1 cellular context compared by ENCODE assay signal in the genomic region with DNA sequence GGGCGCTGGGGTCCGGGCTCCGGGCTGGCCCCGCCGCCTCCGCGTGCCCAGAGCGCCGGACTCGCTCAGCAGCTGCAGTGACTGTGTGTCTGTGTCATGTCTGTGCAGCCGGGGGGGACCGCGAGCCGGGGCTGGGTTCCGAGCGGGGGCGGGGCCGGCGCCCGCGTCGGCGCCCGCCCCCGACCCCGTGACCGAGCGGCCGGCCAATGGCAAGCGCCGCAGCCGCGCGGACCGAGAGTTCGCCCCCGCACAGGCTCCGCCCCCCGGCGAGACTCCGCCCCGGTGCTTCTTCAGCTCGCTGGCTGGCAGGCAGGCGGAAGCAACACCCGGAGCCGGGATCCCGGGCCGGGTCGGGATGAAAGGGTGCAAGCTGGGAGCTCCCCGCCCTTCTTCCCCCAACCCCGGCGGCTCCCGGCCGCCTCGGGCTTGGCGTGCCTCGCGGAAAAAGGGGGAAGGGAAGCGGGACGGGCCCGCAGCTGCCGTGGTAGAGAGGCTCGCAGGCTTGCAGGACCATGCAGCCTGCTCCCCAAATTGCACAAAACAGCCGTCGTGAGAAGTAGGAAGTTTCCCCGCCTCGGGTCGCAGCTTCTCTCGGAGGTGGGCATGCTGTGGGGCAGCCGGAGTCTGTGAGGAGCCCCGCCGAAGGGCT.
TF ChIP-seq lines count a peak whose summit lies in the region.

No MANE protein-coding gene starts in this region.

TF ChIP-seq in SK-N-SH, 30 proteins besides CTCF, POLR2A, EP300 and RAD21 (continued from another document):
- no peak for TF ChIP-seq YY1 (IDR thresholded peaks at IDR 0.05; ENCODE audit: low read depth)
- TF ChIP-seq, protein P1, sequence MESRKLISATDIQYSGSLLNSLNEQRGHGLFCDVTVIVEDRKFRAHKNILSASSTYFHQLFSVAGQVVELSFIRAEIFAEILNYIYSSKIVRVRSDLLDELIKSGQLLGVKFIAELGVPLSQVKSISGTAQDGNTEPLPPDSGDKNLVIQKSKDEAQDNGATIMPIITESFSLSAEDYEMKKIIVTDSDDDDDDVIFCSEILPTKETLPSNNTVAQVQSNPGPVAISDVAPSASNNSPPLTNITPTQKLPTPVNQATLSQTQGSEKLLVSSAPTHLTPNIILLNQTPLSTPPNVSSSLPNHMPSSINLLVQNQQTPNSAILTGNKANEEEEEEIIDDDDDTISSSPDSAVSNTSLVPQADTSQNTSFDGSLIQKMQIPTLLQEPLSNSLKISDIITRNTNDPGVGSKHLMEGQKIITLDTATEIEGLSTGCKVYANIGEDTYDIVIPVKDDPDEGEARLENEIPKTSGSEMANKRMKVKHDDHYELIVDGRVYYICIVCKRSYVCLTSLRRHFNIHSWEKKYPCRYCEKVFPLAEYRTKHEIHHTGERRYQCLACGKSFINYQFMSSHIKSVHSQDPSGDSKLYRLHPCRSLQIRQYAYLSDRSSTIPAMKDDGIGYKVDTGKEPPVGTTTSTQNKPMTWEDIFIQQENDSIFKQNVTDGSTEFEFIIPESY (IDR thresholded peaks at IDR 0.05; ENCODE audit: borderline replicate concordance, low read depth): no peak
- no peak for TF ChIP-seq SIN3A (IDR thresholded peaks at IDR 0.05; ENCODE audit: borderline replicate concordance, low read depth, low read length)
- TF ChIP-seq TAF1 (IDR thresholded peaks at IDR 0.05; ENCODE audit: borderline replicate concordance, low read depth, low read length): no peak
- peak; percentile 19; the same call in 1 of the 2 replicates for TF ChIP-seq RFX5 (IDR thresholded peaks at IDR 0.05; ENCODE audit: low read length)
- no peak for TF ChIP-seq MAX (IDR thresholded peaks at IDR 0.05; ENCODE audit: low read depth)
- TF ChIP-seq FOXM1 (IDR thresholded peaks at IDR 0.05; ENCODE audit: low read depth): no peak
- TF ChIP-seq TCF12 (IDR thresholded peaks at IDR 0.05): no peak
- no peak for TF ChIP-seq JUND (IDR thresholded peaks at IDR 0.05)
- no peak for TF ChIP-seq MEF2A (IDR thresholded peaks at IDR 0.05; ENCODE audit: borderline replicate concordance, low read depth)
- no peak for TF ChIP-seq IRF3 (IDR thresholded peaks at IDR 0.05; ENCODE audit: low read depth, low read length)
- TF ChIP-seq POLR2AphosphoS5 (IDR thresholded peaks at IDR 0.05; ENCODE audit: low read depth, low read length): no peak
- TF ChIP-seq CHD2 (IDR thresholded peaks at IDR 0.05; ENCODE audit: low read length, partially characterized antibody): peak; percentile 30
- TF ChIP-seq, protein P2, sequence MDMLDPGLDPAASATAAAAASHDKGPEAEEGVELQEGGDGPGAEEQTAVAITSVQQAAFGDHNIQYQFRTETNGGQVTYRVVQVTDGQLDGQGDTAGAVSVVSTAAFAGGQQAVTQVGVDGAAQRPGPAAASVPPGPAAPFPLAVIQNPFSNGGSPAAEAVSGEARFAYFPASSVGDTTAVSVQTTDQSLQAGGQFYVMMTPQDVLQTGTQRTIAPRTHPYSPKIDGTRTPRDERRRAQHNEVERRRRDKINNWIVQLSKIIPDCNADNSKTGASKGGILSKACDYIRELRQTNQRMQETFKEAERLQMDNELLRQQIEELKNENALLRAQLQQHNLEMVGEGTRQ (IDR thresholded peaks at IDR 0.05; ENCODE audit: borderline replicate concordance, low read depth, low read length): peak; percentile 44; the same call in 1 of the 2 replicates
- no peak for TF ChIP-seq EZH2phosphoT487 (IDR thresholded peaks at IDR 0.05; ENCODE audit: borderline replicate concordance, low read depth)
- no peak for TF ChIP-seq SMC3 (IDR thresholded peaks at IDR 0.05; ENCODE audit: low read depth, low read length)
- TF ChIP-seq GATA2 (CRISPR knock-in tag; IDR thresholded peaks at IDR 0.05): no peak
TF ChIP-seq in SK-N-SH: peak in this region for 6.
